In genomic region chr18:10519999-10520935, GRCh38 we compare ENCODE assay signal across 8 cellular contexts. TPM values are rescaled to one million over a fixed set of nuclear protein-coding genes. Genes with fewer than 3 reads are reported as not detected.
DNase-seq lines count a peak whose midpoint lies in the region; ATAC-seq and TF ChIP-seq lines count a peak whose summit lies in the region.

No MANE protein-coding gene starts in this region.

- ATAC-seq in HG03159 (IDR thresholded peaks at IDR 0.05; ENCODE audit: unreplicated experiment) (peak; percentile 67), left colon (peak; percentile 95)

- intact Hi-C loops in left colon (cut with DNase I, micrococcal nuclease), result loop anchor here (2.0 to 10.0 kb wide), 2 partner anchors 545 to 549 kb away; no protein-coding TSS in a partner anchor

- TF ChIP-seq CTCF in GM13977 (IDR thresholded peaks at IDR 0.05; ENCODE audit: extremely low read depth, insufficient read depth, missing control alignments) (peak; percentile 75), choroid plexus epithelial cell (conservative IDR thresholded peaks at IDR 0.05; ENCODE audit: low read depth, low read length) (peak; percentile 88)

- in situ Hi-C loops in GM13977 (cut with MboI; ENCODE audit: low pct_unique_long_range_greater_than_20kb, low sequenced_read_pairs, unreplicated experiment), result loop anchor here (5.0 kb wide), 1 partner anchor 548 kb away; no protein-coding TSS in a partner anchor

- DNase-seq in A172 (ENCODE audit: low spot score) (peak; percentile 77), GM13977 (ENCODE audit: low spot score) (peak; percentile 69), NCI-H345 (lab: John Stamatoyannopoulos, UW) (peak; percentile 78), choroid plexus epithelial cell (ENCODE audit: low read depth) (peak; percentile 98), left colon (peak; percentile 80 to 86)
- DNase-seq in activated CD4-positive, alpha-beta T cell treated with anti-CD3 and anti-CD28 coated beads for 24 hours (ENCODE audit: low read depth in 2 of 2), result peak; percentile 38 to 43
- peak; percentile 33 to 48 for DNase-seq in stimulated activated CD4-positive, alpha-beta T cell treated with anti-CD3 and anti-CD28 coated beads, Interleukin-2, amount 100 ng/mL, for 48 hours

- no peak overlapping the region for H3K4me3 ChIP-seq in choroid plexus epithelial cell (ENCODE audit: low read depth, low read length)

RNA-seq across cellular contexts. Expression of gene NAPG, which starts 5.6 kb away (rescaled TPM):
- 48.6 and 65.8 TPM in 2 replicates for total RNA-seq in A172 (2014; rRNA removed; shearing (Covaris generic))
- total RNA-seq in left colon, result 10 to 100 TPM; 41.0 to 42.6 TPM

Comparison
In these comparisons a context has a peak if more than half of its experiments do, and no peak if none do; other contexts are left out.
1. DNase-seq: peak in every context shown above with its lines; median percentile 98 in choroid plexus epithelial cell; 83 in left colon; 78 in NCI-H345; 77 in A172; 69 in GM13977; 40 in activated CD4-positive, alpha-beta T cell treated with anti-CD3 and anti-CD28 coated beads for 24 hours; 40 in stimulated activated CD4-positive, alpha-beta T cell treated with anti-CD3 and anti-CD28 coated beads, Interleukin-2, amount 100 ng/mL, for 48 hours.